8 cellular contexts compared by ENCODE assay signal in genomic region chr17:81238490-81238814, GRCh38. TPM values are rescaled to one million over a fixed set of nuclear protein-coding genes. Genes with fewer than 3 reads are reported as not detected.
DNase-seq lines count a peak whose midpoint lies in the region; ATAC-seq and TF ChIP-seq lines count a peak whose summit lies in the region.

No MANE protein-coding gene starts in this region.

- H3K9ac ChIP-seq in OCI-LY3 (ENCODE audit: low read length) (peak overlapping the region; percentile 71), fibroblast of lung (ENCODE audit: insufficient read depth, low read length) (peak overlapping the region; percentile 84)

- peaks cover 18% of the 10 kb centered on the region for H3K36me3 ChIP-seq in OCI-LY3 (replicated peaks; ENCODE audit: low read depth, low read length)
- peaks cover 12% of the 10 kb centered on the region for H3K36me3 ChIP-seq in fibroblast of lung (ENCODE audit: control insufficient read depth, insufficient read depth, low read length)

- 0 out of 2 replicates have a peak, but pooled peaks cover 4% of the 10 kb centered on the region for H4K20me1 ChIP-seq in OCI-LY3 (ENCODE audit: insufficient read depth, low read length)
- no peaks in the 10 kb centered on the region for H4K20me1 ChIP-seq in fibroblast of lung (ENCODE audit: control insufficient read depth, extremely low read depth, insufficient read depth, low read length)

- TF ChIP-seq CTCF in OCI-LY3 (IDR thresholded peaks at IDR 0.05; ENCODE audit: low read depth, low read length) (no peak), fibroblast of lung (conservative IDR thresholded peaks at IDR 0.05 in 1 of 2, IDR thresholded peaks at IDR 0.05 in 1 of 2; ENCODE audit: low read depth in 1 of 2, low read length in 2 of 2) (no peak)

- H3K79me2 ChIP-seq in OCI-LY3 (ENCODE audit: low read length) (peaks cover 41% of the 10 kb centered on the region), fibroblast of lung (ENCODE audit: control insufficient read depth, insufficient read depth, low read length) (peaks cover 40% of the 10 kb centered on the region)

- no peak overlapping the region for H3K27ac ChIP-seq in OCI-LY3 (ENCODE audit: low read length)
- peak overlapping the region; percentile 60 for H3K27ac ChIP-seq in fibroblast of lung (ENCODE audit: insufficient read depth, low read length)

- peak overlapping the region; percentile 94 for H3K4me2 ChIP-seq in OCI-LY3 (ENCODE audit: low read length)
- H3K4me2 ChIP-seq in fibroblast of lung (ENCODE audit: extremely low read depth, insufficient read depth, low read length) = peak overlapping the region; percentile 99

- DNase-seq in fibroblast of lung (ENCODE audit: low read depth in 2 of 2) (no peak), skeletal muscle cell (ENCODE audit: low read depth) (no peak), cerebellum (ENCODE audit: low spot score) (no peak)
- DNase-seq in stimulated activated CD4-positive, alpha-beta T cell treated with anti-CD3 and anti-CD28 coated beads, Interleukin-4, amount 100 ng/mL, for 1 hour = no peak
- no peak for DNase-seq in activated CD4-positive, alpha-beta T cell treated with anti-CD3 and anti-CD28 coated beads for 1 hour

- H3K27me3 ChIP-seq in OCI-LY3 (ENCODE audit: low read depth, low read length) = no peaks in the 10 kb centered on the region
- H3K27me3 ChIP-seq in fibroblast of lung (ENCODE audit: control insufficient read depth, insufficient read depth, low read length) = no peaks in the 10 kb centered on the region

- H3K9me3 ChIP-seq in OCI-LY3 (ENCODE audit: insufficient read depth, low read length) = no peaks in the 10 kb centered on the region
- H3K9me3 ChIP-seq in fibroblast of lung (ENCODE audit: control insufficient read depth, insufficient read depth, low read depth, low read length) = no peaks in the 10 kb centered on the region

- H2AFZ ChIP-seq in OCI-LY3 (ENCODE audit: low read depth, low read length) (no peak overlapping the region), fibroblast of lung (ENCODE audit: low read length) (peak overlapping the region; percentile 22)

- H3K4me1 ChIP-seq in OCI-LY3 (ENCODE audit: low read length) (peaks cover 23% of the 10 kb centered on the region), fibroblast of lung (ENCODE audit: control insufficient read depth, extremely low read depth, insufficient read depth, low read length) (peaks cover 5% of the 10 kb centered on the region)

- H3K4me3 ChIP-seq in OCI-LY3 (ENCODE audit: low read length) (peak overlapping the region; percentile 92), fibroblast of lung (replicated peaks in 1 of 4; ENCODE audit: control extremely low read depth in 1 of 4, insufficient read depth in 1 of 4, low read depth in 3 of 4, low read length in 4 of 4) (peak overlapping the region; percentile 73 to 90 (median 80)), skeletal muscle cell (ENCODE audit: low read depth, low read length) (peak overlapping the region; percentile 89)

- ATAC-seq in GM19035 (IDR thresholded peaks at IDR 0.05; ENCODE audit: unreplicated experiment) (peak; percentile 5), HG03175 (IDR thresholded peaks at IDR 0.05; ENCODE audit: unreplicated experiment) (no peak)

RNA-seq across cellular contexts. Expression of gene TEPSIN, which starts 0.4 kb away (rescaled TPM):
- total RNA-seq in fibroblast of lung (11.2 and 11.3 TPM in 2 replicates), cerebellum (9.8 TPM)
- 5.6 and 6.8 TPM in 2 replicates for polyA plus RNA-seq in fibroblast of lung
- polyA plus RNA-seq in fibroblast of lung (2012) = 7.2 and 10.4 TPM in 2 replicates
- polyA minus RNA-seq in fibroblast of lung (ENCODE audit: low replicate concordance) = 4.0 and 15.4 TPM in 2 replicates

RNA-seq across cellular contexts. Expression of gene NDUFAF8, which starts 0.7 kb away (rescaled TPM):
- total RNA-seq in fibroblast of lung = 30.6 and 41.9 TPM in 2 replicates
- polyA plus RNA-seq in fibroblast of lung = 102 and 111 TPM in 2 replicates
- 146 and 231 TPM in 2 replicates for polyA plus RNA-seq in fibroblast of lung (2012)
- 0.85 TPM in 1 of 2 replicates, not detected in the other for polyA minus RNA-seq in fibroblast of lung (ENCODE audit: low replicate concordance)
- 15.7 TPM for total RNA-seq in cerebellum

RNA-seq across cellular contexts. Expression of gene CEP131, which starts 15.7 kb away (rescaled TPM):
- total RNA-seq in fibroblast of lung (7.4 and 8.5 TPM in 2 replicates), cerebellum (13.3 TPM)
- 2.0 and 3.3 TPM in 2 replicates for polyA plus RNA-seq in fibroblast of lung
- 5.5 and 8.2 TPM in 2 replicates for polyA plus RNA-seq in fibroblast of lung (2012)
- polyA minus RNA-seq in fibroblast of lung (ENCODE audit: low replicate concordance) = 0.86 and 2.9 TPM in 2 replicates

RNA-seq across cellular contexts. Expression of gene SLC38A10, which starts 56.7 kb away (rescaled TPM):
- 53.2 and 60.4 TPM in 2 replicates for total RNA-seq in fibroblast of lung
- 17.8 and 23.6 TPM in 2 replicates for polyA plus RNA-seq in fibroblast of lung
- 34.2 and 48.6 TPM in 2 replicates for polyA plus RNA-seq in fibroblast of lung (2012)
- 45.3 and 99.0 TPM in 2 replicates for polyA minus RNA-seq in fibroblast of lung (ENCODE audit: low replicate concordance)
- 20.4 TPM for total RNA-seq in cerebellum
